Comparison of ENCODE assay signal across 15 cellular contexts in the genomic region with DNA sequence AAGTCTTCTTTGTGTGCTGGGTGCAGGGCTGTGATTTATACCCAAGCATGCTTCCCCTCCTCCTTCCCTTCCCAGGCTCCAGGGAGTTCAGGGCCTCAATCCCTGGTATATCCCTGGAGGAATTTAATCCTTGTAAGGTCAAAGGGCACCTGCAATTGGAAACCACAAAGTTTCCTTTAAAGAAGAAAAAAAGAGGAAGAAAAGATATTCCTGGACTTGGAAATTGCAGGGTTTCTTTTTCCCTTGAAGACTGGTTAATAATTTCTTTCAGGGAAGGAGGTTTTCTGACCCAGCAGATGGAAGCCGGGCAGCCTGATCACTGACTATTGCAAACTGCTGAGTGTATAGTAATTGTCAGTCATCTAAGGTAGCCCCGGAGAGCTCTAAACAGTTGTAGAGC.
DNase-seq lines count a peak whose midpoint lies in the region; ATAC-seq and TF ChIP-seq lines count a peak whose summit lies in the region.
"Had no signal": no experiment of that assay in that cellular context is flagged by ENCODE, and none has a peak within 500 bp of the region (broad histone marks: within the 10 kb centered on the region; RNA-seq: fewer than 3 reads in every experiment).

No MANE protein-coding gene starts in this region.

- H3K36me3 ChIP-seq in HUES64 (ENCODE audit: insufficient read depth, low read length) (peaks cover 43% of the 10 kb centered on the region), ectodermal cell (ENCODE audit: control insufficient read depth, insufficient read depth, low read length) (no peaks in the 10 kb centered on the region), mesenchymal stem cell (ENCODE audit: control insufficient read depth in 1 of 2, insufficient read depth in 2 of 2, low read depth in 1 of 2, low read length in 2 of 2) (peaks cover 6 to 69% of the 10 kb centered on the region in 2 experiments)

- H3K9me3 ChIP-seq in HUES64 (ENCODE audit: insufficient read depth, low read depth, low read length) (no peaks in the 10 kb centered on the region), ectodermal cell (ENCODE audit: control insufficient read depth, low read length) (no peaks in the 10 kb centered on the region), mesenchymal stem cell (ENCODE audit: control insufficient read depth, low read length) (no peaks in the 10 kb centered on the region), T-helper 17 cell (ENCODE audit: control insufficient read depth, low read length, poor library complexity, severe bottlenecking) (no peaks in the 10 kb centered on the region)
- H3K9me3 ChIP-seq: lower lobe of right lung had no signal

- no peak overlapping the region for H2AK5ac ChIP-seq in mesenchymal stem cell (ENCODE audit: low read length, severe bottlenecking)

- H3K4me3 ChIP-seq in HUES64 (ENCODE audit: low read length) (no peak overlapping the region), ectodermal cell (ENCODE audit: insufficient read depth, low read depth, low read length) (no peak overlapping the region), mesenchymal stem cell (ENCODE audit: insufficient read depth in 1 of 2, low read depth in 1 of 2, low read length in 2 of 2) (no peak overlapping the region)
- H3K4me3 ChIP-seq: lower lobe of right lung had no signal

- no peak overlapping the region for H2AFZ ChIP-seq in mesenchymal stem cell (ENCODE audit: low read depth, low read length)

- H3K4me1 ChIP-seq in HUES64 (ENCODE audit: insufficient read depth, low read length) (peaks cover 56% of the 10 kb centered on the region), ectodermal cell (ENCODE audit: control insufficient read depth, insufficient read depth, low read length) (peaks cover 47% of the 10 kb centered on the region), mesenchymal stem cell (ENCODE audit: control insufficient read depth, insufficient read depth, low read depth, low read length) (peaks cover 10% of the 10 kb centered on the region)
- H3K4me1 ChIP-seq: lower lobe of right lung had no signal

- CTCF ChIA-PET in RWPE1 (lab: Yijun Ruan, JAX) = interaction anchor here (0.6 kb wide), 1 partner anchor 50 kb away, joined by 5 read pairs; no protein-coding TSS in a partner anchor

- H3K36me3 Mint-ChIP-seq in T-helper 17 cell (ENCODE audit: low read depth) = peaks cover 7% of the 10 kb centered on the region

- TF ChIP-seq CTCF in RWPE1 (conservative IDR thresholded peaks at IDR 0.05; ENCODE audit: low read depth) (no peak), omental fat pad (IDR thresholded peaks at IDR 0.05) (no peak)

- H2BK15ac ChIP-seq in mesenchymal stem cell (ENCODE audit: low read depth, poor library complexity, severe bottlenecking) = no peak overlapping the region

- H2BK5ac ChIP-seq in mesenchymal stem cell (ENCODE audit: low read depth, low read length, poor library complexity, severe bottlenecking) = no peak overlapping the region

- H4K8ac ChIP-seq in mesenchymal stem cell (ENCODE audit: low read length) = no peak overlapping the region

- 82% methylated on average over 2 of the region's 2 CpGs for WGBS in HUES64
- 74 to 77% methylated on average over 2 of the region's 2 CpGs for WGBS in ectodermal cell, 2 experiments
- 6% methylated on average over 2 of the region's 2 CpGs for WGBS in mesenchymal stem cell

- H3K4me1 Mint-ChIP-seq in T-helper 17 cell = peaks cover 3% of the 10 kb centered on the region
- H3K4me1 Mint-ChIP-seq: activated CD8-positive, alpha-beta memory T cell treated with anti-CD3 and anti-CD28 coated beads, Interleukin-2, amount 10 ng/mL, durations not matched to agents 7 days and 5 days; central memory CD8-positive, alpha-beta T cell had no signal

- peak overlapping the region; percentile 29; the same call in 1 of the 2 replicates for H3K9ac ChIP-seq in HUES64 (ENCODE audit: low read depth, low read length)
- no peak overlapping the region for H3K9ac ChIP-seq in mesenchymal stem cell (ENCODE audit: low read length)

- H2BK12ac ChIP-seq in mesenchymal stem cell (ENCODE audit: low read length in 2 of 2) = no peak overlapping the region

- H2BK120ac ChIP-seq in mesenchymal stem cell (ENCODE audit: low read depth, low read length) = no peak overlapping the region

- H3K4me3 Mint-ChIP-seq in T-helper 17 cell = no peak overlapping the region
- H3K4me3 Mint-ChIP-seq: activated CD8-positive, alpha-beta memory T cell treated with anti-CD3 and anti-CD28 coated beads, Interleukin-2, amount 10 ng/mL, durations not matched to agents 7 days and 5 days; activated naive CD4-positive, alpha-beta T cell treated with anti-CD3 and anti-CD28 coated beads, Interleukin-2, amount 10 ng/mL, durations not matched to agents 7 days and 5 days; central memory CD8-positive, alpha-beta T cell had no signal

- H3K27ac ChIP-seq in HUES64 (ENCODE audit: low read depth, low read length) (peak overlapping the region; percentile 33; the same call in 1 of the 2 replicates), ectodermal cell (ENCODE audit: insufficient read depth, low read depth, low read length, poor library complexity, severe bottlenecking) (peak overlapping the region; percentile 6), mesenchymal stem cell (ENCODE audit: low read length, poor library complexity, severe bottlenecking) (peak overlapping the region; percentile 72), RWPE1 (no peak overlapping the region)
- H3K27ac ChIP-seq: epithelial cell of prostate, lower lobe of right lung had no signal

- no peak overlapping the region for H3K27ac Mint-ChIP-seq in T-helper 17 cell
- H3K27ac Mint-ChIP-seq: activated CD8-positive, alpha-beta memory T cell treated with anti-CD3 and anti-CD28 coated beads, Interleukin-2, amount 10 ng/mL, durations not matched to agents 7 days and 5 days; activated naive CD4-positive, alpha-beta T cell treated with anti-CD3 and anti-CD28 coated beads, Interleukin-2, amount 10 ng/mL, durations not matched to agents 7 days and 5 days had no signal

- no peak overlapping the region for H4K91ac ChIP-seq in mesenchymal stem cell (ENCODE audit: low read length)

- H3K18ac ChIP-seq in mesenchymal stem cell (ENCODE audit: low read depth in 1 of 2, low read length in 2 of 2) = no peak overlapping the region

- H3K23ac ChIP-seq in mesenchymal stem cell (ENCODE audit: low read length in 2 of 2) = no peak overlapping the region

- POLR2A ChIA-PET in RWPE1 (lab: Yijun Ruan, JAX; ENCODE audit: low non-redundant PET) = no interaction called here

- H3K4ac ChIP-seq in mesenchymal stem cell (ENCODE audit: low read depth in 1 of 2, low read length in 2 of 2) = no peak overlapping the region

- no peak overlapping the region for H3K4me2 ChIP-seq in mesenchymal stem cell (ENCODE audit: low read length, poor library complexity, severe bottlenecking)

- no peak for ATAC-seq in T-helper 17 cell
- no peak for ATAC-seq in omental fat pad (ENCODE audit: low FRiP score)
- ATAC-seq: activated CD8-positive, alpha-beta memory T cell treated with anti-CD3 and anti-CD28 coated beads, Interleukin-2, amount 10 ng/mL, durations not matched to agents 7 days and 5 days; lower lobe of right lung had no signal

- no peak overlapping the region for H3K14ac ChIP-seq in mesenchymal stem cell (ENCODE audit: low read length in 2 of 2)

- no peaks in the 10 kb centered on the region for H3K27me3 Mint-ChIP-seq in T-helper 17 cell
- H3K27me3 Mint-ChIP-seq: activated CD8-positive, alpha-beta memory T cell treated with anti-CD3 and anti-CD28 coated beads, Interleukin-2, amount 10 ng/mL, durations not matched to agents 7 days and 5 days; activated naive CD4-positive, alpha-beta T cell treated with anti-CD3 and anti-CD28 coated beads, Interleukin-2, amount 10 ng/mL, durations not matched to agents 7 days and 5 days; central memory CD8-positive, alpha-beta T cell had no signal

- DNase-seq in A172 (ENCODE audit: low spot score) = peak; percentile 4
- DNase-seq in mesenchymal stem cell = peak; percentile 81
- DNase-seq in T-helper 17 cell = no peak
- DNase-seq in RWPE1 (ENCODE audit: low spot score) = no peak
- DNase-seq in activated gamma-delta T cell treated with Interleukin-2 at 50 U/mL for 16 hours = no peak
- DNase-seq in omental fat pad (ENCODE audit: low spot score) = no peak
- DNase-seq: activated CD8-positive, alpha-beta memory T cell treated with anti-CD3 and anti-CD28 coated beads, Interleukin-2, amount 10 ng/mL, durations not matched to agents 7 days and 5 days; activated naive CD4-positive, alpha-beta T cell treated with anti-CD3 and anti-CD28 coated beads, Interleukin-2, amount 10 ng/mL, durations not matched to agents 7 days and 5 days; hippocampal formation; lower lobe of right lung; occipital lobe had no signal

- H3K79me1 ChIP-seq in mesenchymal stem cell (replicated peaks; ENCODE audit: low read length, poor library complexity, severe bottlenecking) = peaks cover 4% of the 10 kb centered on the region

- H3K27me3 ChIP-seq in HUES64 (ENCODE audit: insufficient read depth, low read length) (no peaks in the 10 kb centered on the region), ectodermal cell (ENCODE audit: control insufficient read depth, insufficient read depth, low read length, poor library complexity, severe bottlenecking) (no peaks in the 10 kb centered on the region), mesenchymal stem cell (ENCODE audit: control insufficient read depth in 1 of 2, insufficient read depth in 1 of 2, low read length in 2 of 2) (no peaks in the 10 kb centered on the region)

Comparison
In these comparisons a context has a peak if more than half of its experiments do, and no peak if none do; other contexts are left out.
1. DNase-seq: peak in A172 (single experiment) and mesenchymal stem cell (single experiment); none in T-helper 17 cell (0 of 3), RWPE1 (single experiment), activated gamma-delta T cell treated with Interleukin-2 at 50 U/mL for 16 hours (single experiment) and omental fat pad (single experiment).